Comparison of ENCODE assay signal across 9 cellular contexts in genomic region chr19:55460670-55461258, GRCh38. TPM values are rescaled to one million over a fixed set of nuclear protein-coding genes. Genes with fewer than 3 reads are reported as not detected.
A peak's percentile ranks its signal among the peaks of the same experiment; 100 is the strongest.
DNase-seq lines count a peak whose midpoint lies in the region; ATAC-seq and TF ChIP-seq lines count a peak whose summit lies in the region.
"Had no signal": no experiment of that assay in that cellular context is flagged by ENCODE, and none has a peak within 500 bp of the region (broad histone marks: within the 10 kb centered on the region; RNA-seq: fewer than 3 reads in every experiment).

No MANE protein-coding gene starts in this region.

- intact Hi-C loops in IMR-90 (cut with micrococcal nuclease), result loop anchor here (2.0 kb wide), 1 partner anchor 146 kb away; no protein-coding TSS in a partner anchor

- H3K4me3 ChIP-seq in IMR-90 (ENCODE audit: insufficient read depth, low read depth, low read length) (peak overlapping the region; percentile 65), SU-DHL-6 (ENCODE audit: insufficient read depth, low read length, poor library complexity, severe bottlenecking) (peak overlapping the region; percentile 93)

- peaks cover 5 to 28% of the 10 kb centered on the region in 2 experiments; a peak in 3 of 4 replicates for H3K79me1 ChIP-seq in IMR-90 (ENCODE audit: low read depth in 1 of 2, low read length in 2 of 2)

- 0 out of 2 replicates have a peak overlapping the region, but pooled peaks have one; percentile 19 for H3K56ac ChIP-seq in IMR-90 (ENCODE audit: extremely low read depth, insufficient read depth, low read length)

- no peak overlapping the region for H2BK15ac ChIP-seq in IMR-90 (ENCODE audit: low read depth, low read length)

- H2AFZ ChIP-seq in IMR-90 (replicated peaks; ENCODE audit: low read length, poor library complexity) (peak overlapping the region; percentile 93), SU-DHL-6 (ENCODE audit: low read depth, low read length, severe bottlenecking) (peak overlapping the region; percentile 63)

- H3K4me2 ChIP-seq in IMR-90 (ENCODE audit: low read depth, low read length) (peak overlapping the region; percentile 61), SU-DHL-6 (ENCODE audit: low read depth, low read length, poor library complexity, severe bottlenecking) (peak overlapping the region; percentile 87)

- H3K14ac ChIP-seq in IMR-90 (replicated peaks; ENCODE audit: low read depth, low read length), result peak overlapping the region; percentile 80

- ATAC-seq in IMR-90 (ENCODE audit: low read depth), result peak; percentile 53
- no peak for ATAC-seq in GM21381 (IDR thresholded peaks at IDR 0.05; ENCODE audit: unreplicated experiment)
- ATAC-seq in HG03565 (IDR thresholded peaks at IDR 0.05; ENCODE audit: unreplicated experiment), result no peak

- H3K9me2 ChIP-seq in SU-DHL-6 (replicated peaks; ENCODE audit: insufficient read depth, low read length), result no peaks in the 10 kb centered on the region

- no peak overlapping the region for H2BK5ac ChIP-seq in IMR-90 (ENCODE audit: low read depth, low read length, poor library complexity, severe bottlenecking)

- H2BK120ac ChIP-seq in IMR-90 (ENCODE audit: low read depth, low read length), result no peak overlapping the region

- H3K4me1 ChIP-seq in IMR-90 (ENCODE audit: control insufficient read depth, insufficient read depth, low read length), result peaks cover 3% of the 10 kb centered on the region; the same call in 1 of the 2 replicates

- POLR2A ChIA-PET in IMR-90 (lab: Charles Lee; ENCODE audit: unreplicated experiment), result no interaction called here

- peak overlapping the region; percentile 84; the same call in 1 of the 2 replicates for H3K4ac ChIP-seq in IMR-90 (ENCODE audit: low read depth, low read length)

- peak overlapping the region; percentile 49 to 85; a peak in 2 of 4 replicates for H4K8ac ChIP-seq in IMR-90 (ENCODE audit: low read depth in 2 of 2, low read length in 2 of 2)

- no peak overlapping the region for H3K18ac ChIP-seq in IMR-90 (ENCODE audit: low read depth, low read length)

- H4K91ac ChIP-seq in IMR-90 (ENCODE audit: insufficient read depth, low read depth, low read length), result peak overlapping the region; percentile 69

- peaks cover 9% of the 10 kb centered on the region; the same call in 1 of the 2 replicates for H3F3A ChIP-seq in SU-DHL-6 (ENCODE audit: insufficient read depth)

- TF ChIP-seq POLR2A in IMR-90 (IDR thresholded peaks at IDR 0.05; ENCODE audit: low read depth, low read length), result no peak

- no peak for TF ChIP-seq RAD21 in IMR-90 (IDR thresholded peaks at IDR 0.05; ENCODE audit: low read length)

- in situ Hi-C loops in IMR-90 (cut with MboI; ENCODE audit: low sequenced_read_pairs), result no loop called here

- no TSS peak for BruUV-seq in IMR-90 (replicated peaks; lab: Mats Ljungman, UMichigan)

- TF ChIP-seq CTCF in IMR-90 (conservative IDR thresholded peaks at IDR 0.05; ENCODE audit: low read depth, low read length), result no peak
- TF ChIP-seq CTCF in SU-DHL-6 (IDR thresholded peaks at IDR 0.05; ENCODE audit: insufficient read depth, low read length, poor library complexity, severe bottlenecking), result no peak

- H3K79me2 ChIP-seq in SU-DHL-6 (ENCODE audit: insufficient read depth, low read length), result peaks cover 9% of the 10 kb centered on the region; the same call in 1 of the 2 replicates

- H2BK20ac ChIP-seq in IMR-90 (ENCODE audit: low read depth, low read length), result no peak overlapping the region

- H4K20me1 ChIP-seq in IMR-90 (ENCODE audit: insufficient read depth, low read length), result peaks cover 10% of the 10 kb centered on the region
- no peaks in the 10 kb centered on the region for H4K20me1 ChIP-seq in SU-DHL-6 (ENCODE audit: low read depth, low read length)

- CTCF ChIA-PET in IMR-90 (lab: Yijun Ruan, JAX), result interaction anchor here (0.6 kb wide), 1 partner anchor 43 kb away, joined by 3 read pairs; no protein-coding TSS in a partner anchor

- dilution Hi-C loops in IMR-90 (cut with HindIII; ENCODE audit: low sequenced_read_pairs, unreplicated experiment), result no loop called here

- H3K36me3 ChIP-seq in IMR-90 (ENCODE audit: control insufficient read depth, insufficient read depth, low read length) (no peaks in the 10 kb centered on the region), SU-DHL-6 (ENCODE audit: low read length) (no peaks in the 10 kb centered on the region)

- H3K27me3 ChIP-seq in IMR-90 (ENCODE audit: control insufficient read depth, insufficient read depth, low read length) (no peaks in the 10 kb centered on the region), SU-DHL-6 (ENCODE audit: low read length) (no peaks in the 10 kb centered on the region), layer of hippocampus (ENCODE audit: control insufficient read depth, insufficient read depth, low read length) (no peaks in the 10 kb centered on the region)

- H3K9ac ChIP-seq in IMR-90 (ENCODE audit: low read depth, low read length) (peak overlapping the region; percentile 46; the same call in 1 of the 2 replicates), SU-DHL-6 (ENCODE audit: low read length) (peak overlapping the region; percentile 89)

- peak overlapping the region; percentile 62; the same call in 1 of the 2 replicates for H2AK5ac ChIP-seq in IMR-90 (ENCODE audit: low read depth, low read length)

- DNase-seq in DMS79 (lab: John Stamatoyannopoulos, UW), result peak; percentile 77
- peak; percentile 74 for DNase-seq in IMR-90
- DNase-seq in stimulated activated CD8-positive, alpha-beta memory T cell treated with anti-CD3 and anti-CD28 coated beads, Interleukin-4, amount 100 ng/mL, for 24 hours (ENCODE audit: low read depth), result peak; percentile 40

- 0 out of 2 replicates have a peak, but pooled peaks cover 4% of the 10 kb centered on the region for H3K9me1 ChIP-seq in IMR-90 (ENCODE audit: insufficient read depth, low read length)

- WGBS in IMR-90 (ENCODE audit: extremely low coverage in 2 of 2, insufficient read length in 1 of 2), 2 experiments, result 5% methylated on average over 10 of the region's 24 CpGs; no CpG with 5 or more reads in 1 of the 2 experiments

- H3K27ac ChIP-seq in IMR-90 (ENCODE audit: insufficient read depth, low read length) (peak overlapping the region; percentile 53), SU-DHL-6 (ENCODE audit: low read depth, low read length) (peak overlapping the region; percentile 80), cingulate gyrus (ENCODE audit: low read depth, low read length) (peak overlapping the region; percentile 41), layer of hippocampus (ENCODE audit: low read depth, low read length) (peak overlapping the region; percentile 73)
- H3K27ac ChIP-seq: epithelial cell of prostate had no signal

- H3K9me3 ChIP-seq in IMR-90 (ENCODE audit: control insufficient read depth, insufficient read depth, low read length) (no peaks in the 10 kb centered on the region), SU-DHL-6 (ENCODE audit: insufficient read depth, low read length) (no peaks in the 10 kb centered on the region)

- H4K5ac ChIP-seq in IMR-90 (ENCODE audit: low read depth, low read length), result no peak overlapping the region; the same call in 1 of the 2 replicates

- peak overlapping the region; percentile 99 for H2AK9ac ChIP-seq in IMR-90 (replicated peaks; ENCODE audit: low read depth, low read length, poor library complexity)

- H3K23ac ChIP-seq in IMR-90 (ENCODE audit: low read depth, low read length), result no peak overlapping the region

TF ChIP-seq in IMR-90, 13 proteins besides CTCF, POLR2A, EP300 and RAD21:
- TF ChIP-seq CHD1 (IDR thresholded peaks at IDR 0.05; ENCODE audit: low read depth, low read length), result no peak
- no peak for TF ChIP-seq MXI1 (IDR thresholded peaks at IDR 0.05; ENCODE audit: borderline replicate concordance, low read depth, low read length)
- TF ChIP-seq MAZ (IDR thresholded peaks at IDR 0.05; ENCODE audit: borderline replicate concordance, low read depth, low read length), result peak; percentile 28; the same call in 1 of the 2 replicates
- peak; percentile 33; the same call in 1 of the 2 replicates for TF ChIP-seq CEBPB (IDR thresholded peaks at IDR 0.05; ENCODE audit: low read depth, low read length)
- TF ChIP-seq BHLHE40 (IDR thresholded peaks at IDR 0.05; ENCODE audit: low read depth, low read length), result no peak
- no peak for TF ChIP-seq USF2 (IDR thresholded peaks at IDR 0.05; ENCODE audit: low read depth, low read length)

RNA-seq across cellular contexts. Expression of gene ISOC2, which starts 0.7 kb away (rescaled TPM):
- total RNA-seq in IMR-90 (2012; rRNA removed), result 46.7 and 56.1 TPM in 2 replicates
- polyA plus RNA-seq in IMR-90 (2012; rRNA removed), result 82.1 and 119 TPM in 2 replicates
- 50.5 and 139 TPM in 2 replicates for polyA plus RNA-seq in IMR-90 (2012; cell fraction: cytosol; rRNA removed)
- 29.9 and 88.9 TPM in 2 replicates for polyA plus RNA-seq in IMR-90 (2012; cell fraction: nucleus; rRNA removed; ENCODE audit: low replicate concordance)

RNA-seq across cellular contexts. Expression of gene C19orf85, which starts 3.8 kb away (rescaled TPM):
- total RNA-seq in IMR-90 (2012; rRNA removed), result not detected in 2 replicates
- polyA plus RNA-seq in IMR-90 (2012; rRNA removed), result not detected in 2 replicates
- not detected in 2 replicates for polyA plus RNA-seq in IMR-90 (2012; cell fraction: cytosol; rRNA removed)
- polyA plus RNA-seq in IMR-90 (2012; cell fraction: nucleus; rRNA removed; ENCODE audit: low replicate concordance), result 0.11 TPM in 1 of 2 replicates, not detected in the other

RNA-seq across cellular contexts. Expression of gene ZNF628, which starts 15.7 kb away (rescaled TPM):
- total RNA-seq in IMR-90 (2012; rRNA removed), result 0.18 and 0.28 TPM in 2 replicates
- polyA plus RNA-seq in IMR-90 (2012; rRNA removed), result 1.9 and 2.6 TPM in 2 replicates
- 2.0 and 4.3 TPM in 2 replicates for polyA plus RNA-seq in IMR-90 (2012; cell fraction: cytosol; rRNA removed)
- polyA plus RNA-seq in IMR-90 (2012; cell fraction: nucleus; rRNA removed; ENCODE audit: low replicate concordance), result 4.7 and 12.2 TPM in 2 replicates

RNA-seq across cellular contexts. Expression of gene SHISA7, which starts 17.7 kb away (rescaled TPM):
- total RNA-seq in IMR-90 (2012; rRNA removed), result not detected in 2 replicates
- 0.03 TPM in 1 of 2 replicates, not detected in the other for polyA plus RNA-seq in IMR-90 (2012; rRNA removed)
- polyA plus RNA-seq in IMR-90 (2012; cell fraction: cytosol; rRNA removed), result 0.01 and 0.02 TPM in 2 replicates
- 0.01 and 0.03 TPM in 2 replicates for polyA plus RNA-seq in IMR-90 (2012; cell fraction: nucleus; rRNA removed; ENCODE audit: low replicate concordance)

RNA-seq across cellular contexts. Expression of gene NAT14, which starts 24.2 kb away (rescaled TPM):
- total RNA-seq in IMR-90 (2012; rRNA removed), result 4.3 and 7.2 TPM in 2 replicates
- 40.9 and 41.2 TPM in 2 replicates for polyA plus RNA-seq in IMR-90 (2012; rRNA removed)
- polyA plus RNA-seq in IMR-90 (2012; cell fraction: cytosol; rRNA removed), result 42.0 and 62.9 TPM in 2 replicates
- 65.5 and 111 TPM in 2 replicates for polyA plus RNA-seq in IMR-90 (2012; cell fraction: nucleus; rRNA removed; ENCODE audit: low replicate concordance)
